Comparison of ENCODE assay signal across 1 cellular context in the genomic region with DNA sequence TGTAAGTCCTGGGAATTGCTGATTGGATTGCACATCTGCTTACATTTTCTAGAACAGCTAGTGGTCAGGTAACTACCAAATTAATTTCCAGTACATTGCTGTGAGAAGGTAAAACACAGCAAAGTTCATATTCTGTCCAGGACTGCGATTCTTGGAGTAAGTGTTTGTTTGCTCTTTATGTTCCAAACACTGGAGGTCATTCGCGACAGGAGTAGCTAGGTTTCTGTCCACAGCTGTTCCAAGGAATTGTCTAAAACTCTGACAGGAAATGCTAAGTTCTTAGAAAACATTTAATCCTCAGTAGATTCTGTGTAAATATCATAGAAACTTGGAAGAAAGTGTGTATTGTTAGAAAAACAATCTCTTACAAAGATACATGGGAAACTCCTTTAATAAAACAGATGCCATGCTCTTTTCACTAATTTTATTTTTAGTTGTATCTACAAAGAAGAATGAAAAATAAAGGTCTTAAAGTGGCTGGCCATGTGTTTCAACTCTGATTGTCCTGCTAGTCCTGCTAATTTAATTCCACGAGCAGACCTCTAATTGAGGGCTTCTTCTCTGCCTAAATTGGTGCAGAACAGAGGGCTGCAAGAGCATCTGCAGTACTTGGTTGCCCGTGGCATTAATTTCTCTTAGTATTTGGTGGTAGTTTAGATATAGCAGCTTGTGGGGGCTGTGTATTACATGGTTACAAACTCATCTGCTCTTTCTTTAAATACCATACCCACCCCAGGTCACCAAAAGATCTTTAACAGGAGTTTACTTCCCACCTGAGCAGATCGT.
A peak's percentile ranks its signal among the peaks of the same experiment; 100 is the strongest.
TF ChIP-seq lines count a peak whose summit lies in the region.

No MANE protein-coding gene starts in this region.

TF ChIP-seq in SK-N-SH, 30 proteins besides CTCF, POLR2A, EP300 and RAD21 (continued from another document):
- TF ChIP-seq, protein P1, sequence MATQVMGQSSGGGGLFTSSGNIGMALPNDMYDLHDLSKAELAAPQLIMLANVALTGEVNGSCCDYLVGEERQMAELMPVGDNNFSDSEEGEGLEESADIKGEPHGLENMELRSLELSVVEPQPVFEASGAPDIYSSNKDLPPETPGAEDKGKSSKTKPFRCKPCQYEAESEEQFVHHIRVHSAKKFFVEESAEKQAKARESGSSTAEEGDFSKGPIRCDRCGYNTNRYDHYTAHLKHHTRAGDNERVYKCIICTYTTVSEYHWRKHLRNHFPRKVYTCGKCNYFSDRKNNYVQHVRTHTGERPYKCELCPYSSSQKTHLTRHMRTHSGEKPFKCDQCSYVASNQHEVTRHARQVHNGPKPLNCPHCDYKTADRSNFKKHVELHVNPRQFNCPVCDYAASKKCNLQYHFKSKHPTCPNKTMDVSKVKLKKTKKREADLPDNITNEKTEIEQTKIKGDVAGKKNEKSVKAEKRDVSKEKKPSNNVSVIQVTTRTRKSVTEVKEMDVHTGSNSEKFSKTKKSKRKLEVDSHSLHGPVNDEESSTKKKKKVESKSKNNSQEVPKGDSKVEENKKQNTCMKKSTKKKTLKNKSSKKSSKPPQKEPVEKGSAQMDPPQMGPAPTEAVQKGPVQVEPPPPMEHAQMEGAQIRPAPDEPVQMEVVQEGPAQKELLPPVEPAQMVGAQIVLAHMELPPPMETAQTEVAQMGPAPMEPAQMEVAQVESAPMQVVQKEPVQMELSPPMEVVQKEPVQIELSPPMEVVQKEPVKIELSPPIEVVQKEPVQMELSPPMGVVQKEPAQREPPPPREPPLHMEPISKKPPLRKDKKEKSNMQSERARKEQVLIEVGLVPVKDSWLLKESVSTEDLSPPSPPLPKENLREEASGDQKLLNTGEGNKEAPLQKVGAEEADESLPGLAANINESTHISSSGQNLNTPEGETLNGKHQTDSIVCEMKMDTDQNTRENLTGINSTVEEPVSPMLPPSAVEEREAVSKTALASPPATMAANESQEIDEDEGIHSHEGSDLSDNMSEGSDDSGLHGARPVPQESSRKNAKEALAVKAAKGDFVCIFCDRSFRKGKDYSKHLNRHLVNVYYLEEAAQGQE (IDR thresholded peaks at IDR 0.05; ENCODE audit: low read depth, low read length), result no peak
- TF ChIP-seq JUND (IDR thresholded peaks at IDR 0.05) (no peak), TEAD4 (IDR thresholded peaks at IDR 0.05; ENCODE audit: borderline replicate concordance, insufficient read depth) (peak; percentile 25; the same call in 1 of the 2 replicates), GATA2 (CRISPR knock-in tag; IDR thresholded peaks at IDR 0.05) (peak; percentile 75), FOXJ3 (CRISPR knock-in tag; IDR thresholded peaks at IDR 0.05) (peak; percentile 85), NFIC (IDR thresholded peaks at IDR 0.05; ENCODE audit: borderline replicate concordance) (no peak), MXI1 (IDR thresholded peaks at IDR 0.05; ENCODE audit: low read depth, low read length) (peak; percentile 46; the same call in 1 of the 2 replicates), RCOR1 (IDR thresholded peaks at IDR 0.05; ENCODE audit: low read length) (peak; percentile 86; the same call in 1 of the 2 replicates)
- TF ChIP-seq, protein P2, sequence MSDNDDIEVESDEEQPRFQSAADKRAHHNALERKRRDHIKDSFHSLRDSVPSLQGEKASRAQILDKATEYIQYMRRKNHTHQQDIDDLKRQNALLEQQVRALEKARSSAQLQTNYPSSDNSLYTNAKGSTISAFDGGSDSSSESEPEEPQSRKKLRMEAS (IDR thresholded peaks at IDR 0.05; ENCODE audit: low read depth), result no peak
- TF ChIP-seq, protein P3, sequence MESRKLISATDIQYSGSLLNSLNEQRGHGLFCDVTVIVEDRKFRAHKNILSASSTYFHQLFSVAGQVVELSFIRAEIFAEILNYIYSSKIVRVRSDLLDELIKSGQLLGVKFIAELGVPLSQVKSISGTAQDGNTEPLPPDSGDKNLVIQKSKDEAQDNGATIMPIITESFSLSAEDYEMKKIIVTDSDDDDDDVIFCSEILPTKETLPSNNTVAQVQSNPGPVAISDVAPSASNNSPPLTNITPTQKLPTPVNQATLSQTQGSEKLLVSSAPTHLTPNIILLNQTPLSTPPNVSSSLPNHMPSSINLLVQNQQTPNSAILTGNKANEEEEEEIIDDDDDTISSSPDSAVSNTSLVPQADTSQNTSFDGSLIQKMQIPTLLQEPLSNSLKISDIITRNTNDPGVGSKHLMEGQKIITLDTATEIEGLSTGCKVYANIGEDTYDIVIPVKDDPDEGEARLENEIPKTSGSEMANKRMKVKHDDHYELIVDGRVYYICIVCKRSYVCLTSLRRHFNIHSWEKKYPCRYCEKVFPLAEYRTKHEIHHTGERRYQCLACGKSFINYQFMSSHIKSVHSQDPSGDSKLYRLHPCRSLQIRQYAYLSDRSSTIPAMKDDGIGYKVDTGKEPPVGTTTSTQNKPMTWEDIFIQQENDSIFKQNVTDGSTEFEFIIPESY (IDR thresholded peaks at IDR 0.05; ENCODE audit: borderline replicate concordance, low read depth), result no peak
- TF ChIP-seq, protein P4, sequence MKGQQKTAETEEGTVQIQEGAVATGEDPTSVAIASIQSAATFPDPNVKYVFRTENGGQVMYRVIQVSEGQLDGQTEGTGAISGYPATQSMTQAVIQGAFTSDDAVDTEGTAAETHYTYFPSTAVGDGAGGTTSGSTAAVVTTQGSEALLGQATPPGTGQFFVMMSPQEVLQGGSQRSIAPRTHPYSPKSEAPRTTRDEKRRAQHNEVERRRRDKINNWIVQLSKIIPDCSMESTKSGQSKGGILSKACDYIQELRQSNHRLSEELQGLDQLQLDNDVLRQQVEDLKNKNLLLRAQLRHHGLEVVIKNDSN (IDR thresholded peaks at IDR 0.05; ENCODE audit: borderline replicate concordance, low read depth), result no peak
